25 cellular contexts compared by ENCODE assay signal in genomic region chr7:125088555-125088954, GRCh38.
"Had no signal": no experiment of that assay in that cellular context is flagged by ENCODE, and none has a peak within 500 bp of the region (broad histone marks: within the 10 kb centered on the region; RNA-seq: fewer than 3 reads in every experiment).

No MANE protein-coding gene starts in this region.

- H3K27ac Mint-ChIP-seq: immature natural killer cell; mesothelial cell of epicardium; naive B cell; natural killer cell treated with Interleukin-12 subunit alpha and Interleukin-12 subunit beta and Interleukin-15 and Interleukin-18, amount 100 ng/mL, for 72 hours; progenitor cell of endocrine pancreas; stimulated activated memory B cell treated with anti-CD40 and anti-IgM and Interleukin-4, amounts not matched to agents 10 μg/mL and 1 μg/mL and 100 μg/mL, for 72 hours; stimulated activated naive CD8-positive, alpha-beta T cell treated with anti-CD3 and anti-CD28 coated beads, Interleukin-15, amount 100 ng/mL, for 72 hours; type B pancreatic cell had no signal

- H3K27me3 ChIP-seq: ovary, right atrium auricular region, right lobe of liver, tibial nerve, uterus had no signal

- DNase-seq: hypothalamus; immature natural killer cell; kidney; left ventricle myocardium inferior; mesendoderm; naive B cell; ovary; right lobe of liver; stimulated activated CD4-positive, alpha-beta T cell treated with anti-CD3 and anti-CD28 coated beads, Interleukin-1b, Interleukin-23, amount 100 ng/mL, for 48 hours; stimulated activated CD4-positive, alpha-beta T cell treated with anti-CD3 and anti-CD28 coated beads, Interleukin-2, amount 100 ng/mL, for 48 hours; stimulated activated CD4-positive, alpha-beta T cell treated with anti-CD3 and anti-CD28 coated beads, Interleukin-4, amount 100 ng/mL, for 4 hours; stimulated activated CD8-positive, alpha-beta memory T cell treated with anti-CD3 and anti-CD28 coated beads, Interleukin-4, amount 100 ng/mL, for 48 hours; stimulated activated naive CD4-positive, alpha-beta T cell treated with Interleukin-2 at 50 U/mL for 16 hours; stimulated activated naive CD8-positive, alpha-beta T cell treated with anti-CD3 and anti-CD28 coated beads, Interleukin-15, amount 100 ng/mL, for 72 hours; substantia nigra; uterus had no signal

- H3K36me3 Mint-ChIP-seq: immature natural killer cell; mesothelial cell of epicardium; naive B cell; natural killer cell treated with Interleukin-12 subunit alpha and Interleukin-12 subunit beta and Interleukin-15 and Interleukin-18, amount 100 ng/mL, for 72 hours; stimulated activated memory B cell treated with anti-CD40 and anti-IgM and Interleukin-4, amounts not matched to agents 10 μg/mL and 1 μg/mL and 100 μg/mL, for 72 hours; type B pancreatic cell had no signal

- H3K36me3 ChIP-seq: left ventricle myocardium inferior, ovary, right atrium auricular region, right lobe of liver, tibial nerve, uterus had no signal

- H3K27me3 Mint-ChIP-seq: naive B cell; natural killer cell treated with Interleukin-12 subunit alpha and Interleukin-12 subunit beta and Interleukin-15 and Interleukin-18, amount 100 ng/mL, for 72 hours; progenitor cell of endocrine pancreas; stimulated activated memory B cell treated with anti-CD40 and anti-IgM and Interleukin-4, amounts not matched to agents 10 μg/mL and 1 μg/mL and 100 μg/mL, for 72 hours; stimulated activated naive CD8-positive, alpha-beta T cell treated with anti-CD3 and anti-CD28 coated beads, Interleukin-15, amount 100 ng/mL, for 72 hours; type B pancreatic cell had no signal

- H3K27ac ChIP-seq: left ventricle myocardium inferior, ovary, right atrium auricular region, right lobe of liver, tibial nerve, uterus had no signal

- H3K4me3 Mint-ChIP-seq: immature natural killer cell; mesothelial cell of epicardium; naive B cell; natural killer cell treated with Interleukin-12 subunit alpha and Interleukin-12 subunit beta and Interleukin-15 and Interleukin-18, amount 100 ng/mL, for 72 hours; stimulated activated memory B cell treated with anti-CD40 and anti-IgM and Interleukin-4, amounts not matched to agents 10 μg/mL and 1 μg/mL and 100 μg/mL, for 72 hours; stimulated activated naive CD8-positive, alpha-beta T cell treated with anti-CD3 and anti-CD28 coated beads, Interleukin-15, amount 100 ng/mL, for 72 hours; type B pancreatic cell had no signal

- H3K4me1 Mint-ChIP-seq: immature natural killer cell; naive B cell; stimulated activated memory B cell treated with anti-CD40 and anti-IgM and Interleukin-4, amounts not matched to agents 10 μg/mL and 1 μg/mL and 100 μg/mL, for 72 hours; stimulated activated naive CD8-positive, alpha-beta T cell treated with anti-CD3 and anti-CD28 coated beads, Interleukin-15, amount 100 ng/mL, for 72 hours had no signal

- H3K4me1 ChIP-seq: left ventricle myocardium inferior, right atrium auricular region, right lobe of liver, tibial nerve, uterus had no signal

- H3K4me2 ChIP-seq: smooth muscle cell had no signal

- H3K9me3 ChIP-seq: left ventricle myocardium inferior, ovary, right atrium auricular region, right lobe of liver, tibial nerve, uterus had no signal

- ATAC-seq: natural killer cell treated with Interleukin-12 subunit alpha and Interleukin-12 subunit beta and Interleukin-15 and Interleukin-18, amount 100 ng/mL, for 72 hours; right lobe of liver; stimulated activated memory B cell treated with anti-CD40 and anti-IgM and Interleukin-4, amounts not matched to agents 10 μg/mL and 1 μg/mL and 100 μg/mL, for 72 hours; stimulated activated naive CD8-positive, alpha-beta T cell treated with anti-CD3 and anti-CD28 coated beads, Interleukin-15, amount 100 ng/mL, for 72 hours had no signal

- H3K9me3 Mint-ChIP-seq: mesothelial cell of epicardium; natural killer cell treated with Interleukin-12 subunit alpha and Interleukin-12 subunit beta and Interleukin-15 and Interleukin-18, amount 100 ng/mL, for 72 hours; stimulated activated memory B cell treated with anti-CD40 and anti-IgM and Interleukin-4, amounts not matched to agents 10 μg/mL and 1 μg/mL and 100 μg/mL, for 72 hours; stimulated activated naive CD8-positive, alpha-beta T cell treated with anti-CD3 and anti-CD28 coated beads, Interleukin-15, amount 100 ng/mL, for 72 hours; type B pancreatic cell had no signal

- H3K4me3 ChIP-seq: left ventricle myocardium inferior, lung, ovary, right atrium auricular region, right lobe of liver, smooth muscle cell, tibial nerve, uterus had no signal
